23 cellular contexts compared by ENCODE assay signal in genomic region chr11:67496113-67496512, GRCh38. TPM values are rescaled to one million over a fixed set of nuclear protein-coding genes. Genes with fewer than 3 reads are reported as not detected.
DNase-seq lines count a peak whose midpoint lies in the region; ATAC-seq and TF ChIP-seq lines count a peak whose summit lies in the region.
"Had no signal": no experiment of that assay in that cellular context is flagged by ENCODE, and none has a peak within 500 bp of the region (broad histone marks: within the 10 kb centered on the region; RNA-seq: fewer than 3 reads in every experiment).

No MANE protein-coding gene starts in this region.

- no peaks in the 10 kb centered on the region for H3K79me2 ChIP-seq in osteoblast (ENCODE audit: insufficient read depth, low read length)

- H3K4me2 ChIP-seq in osteoblast (ENCODE audit: insufficient read depth, low read length), result no peak overlapping the region
- H3K4me2 ChIP-seq: PC-9 had no signal

- no peak overlapping the region for H3K27ac ChIP-seq in RWPE2 (ENCODE audit: poor library complexity, severe bottlenecking)
- H3K27ac ChIP-seq in osteoblast (ENCODE audit: low read depth, low read length), result no peak overlapping the region
- H3K27ac ChIP-seq: PC-9 had no signal

- ATAC-seq in stimulated activated naive CD8-positive, alpha-beta T cell treated with anti-CD3 and anti-CD28 coated beads, Interleukin-15, amount 100 ng/mL, for 72 hours, result no peak
- ATAC-seq in stimulated activated naive CD8-positive, alpha-beta T cell treated with anti-CD3 and anti-CD28 coated beads, Interleukin-15, Interleukin-2, amounts not matched to agents 100 U/mL and 50 U/mL, for 24 hours, result no peak
- ATAC-seq in RWPE2 (ENCODE audit: low read depth), result no peak

- H4K20me1 ChIP-seq in osteoblast (ENCODE audit: insufficient read depth, low read length), result no peaks in the 10 kb centered on the region

- peaks cover 17% of the 10 kb centered on the region for H3K4me1 Mint-ChIP-seq in stimulated activated naive CD8-positive, alpha-beta T cell treated with anti-CD3 and anti-CD28 coated beads, Interleukin-15, amount 100 ng/mL, for 72 hours

- no peaks in the 10 kb centered on the region for H3K4me1 ChIP-seq in RWPE2 (ENCODE audit: insufficient read depth, poor library complexity, severe bottlenecking)
- H3K4me1 ChIP-seq in osteoblast (ENCODE audit: insufficient read depth, low read length), result no peaks in the 10 kb centered on the region

- H3K27me3 ChIP-seq in RWPE2 (ENCODE audit: insufficient read depth, poor library complexity, severe bottlenecking), result no peaks in the 10 kb centered on the region
- no peaks in the 10 kb centered on the region for H3K27me3 ChIP-seq in osteoblast (ENCODE audit: insufficient read depth, low read length)
- H3K27me3 ChIP-seq: MG63 had no signal

- H3K27ac Mint-ChIP-seq in stimulated activated naive CD8-positive, alpha-beta T cell treated with anti-CD3 and anti-CD28 coated beads, Interleukin-15, amount 100 ng/mL, for 72 hours, result peak overlapping the region; percentile 24 to 80

- peaks cover 35% of the 10 kb centered on the region for H3K36me3 ChIP-seq in RWPE2 (ENCODE audit: low read depth)
- peaks cover 8% of the 10 kb centered on the region for H3K36me3 ChIP-seq in osteoblast (ENCODE audit: insufficient read depth, low read length)

- H3K9me3 ChIP-seq in RWPE2 (ENCODE audit: severe bottlenecking), result no peaks in the 10 kb centered on the region
- H3K9me3 ChIP-seq in osteoblast (ENCODE audit: low read depth, low read length), result no peaks in the 10 kb centered on the region
- H3K9me3 ChIP-seq: MG63 had no signal

- no peak overlapping the region for H2AFZ ChIP-seq in osteoblast (ENCODE audit: low read length)
- H2AFZ ChIP-seq: PC-9 had no signal

- TF ChIP-seq CTCF in RWPE2 (IDR thresholded peaks at IDR 0.05; ENCODE audit: poor library complexity, severe bottlenecking) (no peak), osteoblast (IDR thresholded peaks at IDR 0.05; ENCODE audit: extremely low read depth, low read depth, low read length) (no peak)

- H3K4me3 ChIP-seq in RWPE2 (ENCODE audit: severe bottlenecking) (no peak overlapping the region), osteoblast (ENCODE audit: insufficient read depth, low read length) (no peak overlapping the region)
- H3K4me3 ChIP-seq: MG63, PC-9 had no signal

- H3K27me3 Mint-ChIP-seq in stimulated activated naive CD8-positive, alpha-beta T cell treated with anti-CD3 and anti-CD28 coated beads, Interleukin-15, amount 100 ng/mL, for 72 hours, result no peaks in the 10 kb centered on the region
- H3K27me3 Mint-ChIP-seq: CD4-positive, alpha-beta memory T cell had no signal

- no peaks in the 10 kb centered on the region for H3K9me3 Mint-ChIP-seq in stimulated activated naive CD8-positive, alpha-beta T cell treated with anti-CD3 and anti-CD28 coated beads, Interleukin-15, amount 100 ng/mL, for 72 hours
- H3K9me3 Mint-ChIP-seq: CD4-positive, alpha-beta memory T cell had no signal

- no peak for DNase-seq in stimulated activated naive CD8-positive, alpha-beta T cell treated with anti-CD3 and anti-CD28 coated beads, Interleukin-15, amount 100 ng/mL, for 72 hours
- DNase-seq in stimulated activated naive CD8-positive, alpha-beta T cell treated with anti-CD3 and anti-CD28 coated beads, Interleukin-15, Interleukin-2, amounts not matched to agents 100 U/mL and 50 U/mL, for 24 hours, result no peak
- DNase-seq in RWPE2 (ENCODE audit: low spot score) (peak; percentile 64), osteoblast (ENCODE audit: insufficient read length, low spot score, missing footprints) (peak; percentile 86), NCI-H226 (no peak), NCI-H1436 treated with DMSO at 0.1 percent for 48 hours (lab: John Stamatoyannopoulos, UW) (no peak)
- DNase-seq in activated CD4-positive, CD25-positive, alpha-beta regulatory T cell (lab: John Stamatoyannopoulos, UW), result no peak
- DNase-seq: C1 segment of cervical spinal cord; CD4-positive, alpha-beta memory T cell; COR-L47; DMS79 treated with DMSO at 0.1 percent for 48 hours; GF-D8; KG1; MG63; NCI-H1105 treated with DMSO at 0.1 percent for 48 hours; NCI-H2029; NCI-H526 treated with DMSO at 0.1 percent for 48 hours; PC-9; SHP77 had no signal

- no peak overlapping the region for H3K4me3 Mint-ChIP-seq in stimulated activated naive CD8-positive, alpha-beta T cell treated with anti-CD3 and anti-CD28 coated beads, Interleukin-15, amount 100 ng/mL, for 72 hours
- H3K4me3 Mint-ChIP-seq: CD4-positive, alpha-beta memory T cell had no signal

RNA-seq across cellular contexts. Expression of gene PITPNM1, which starts 9.1 kb away (rescaled TPM):
- 13.3 and 14.1 TPM in 2 replicates for total RNA-seq in osteoblast

RNA-seq across cellular contexts. Expression of gene CDK2AP2, which starts 11.8 kb away (rescaled TPM):
- 6.2 and 10.3 TPM in 2 replicates for total RNA-seq in osteoblast

RNA-seq across cellular contexts. Expression of gene AIP, which starts 13.3 kb away (rescaled TPM):
- 64.2 and 71.3 TPM in 2 replicates for total RNA-seq in osteoblast

RNA-seq across cellular contexts. Expression of gene TMEM134, which starts 27.1 kb away (rescaled TPM):
- total RNA-seq in osteoblast, result 15.6 and 29.3 TPM in 2 replicates

RNA-seq across cellular contexts. Expression of gene CABP2, which starts 27.1 kb away (rescaled TPM):
- total RNA-seq in osteoblast, result not detected in 2 replicates
- total RNA-seq: A673; CD4-positive, alpha-beta memory T cell; NCI-H460; PC-9; RPMI7951; SK-MEL-5 had no signal

Comparison
In these comparisons a context has a peak if more than half of its experiments do, and no peak if none do; other contexts are left out.
1. DNase-seq: peak in RWPE2 (single experiment) and osteoblast (single experiment); none in stimulated activated naive CD8-positive, alpha-beta T cell treated with anti-CD3 and anti-CD28 coated beads, Interleukin-15, amount 100 ng/mL, for 72 hours (0 of 2), stimulated activated naive CD8-positive, alpha-beta T cell treated with anti-CD3 and anti-CD28 coated beads, Interleukin-15, Interleukin-2, amounts not matched to agents 100 U/mL and 50 U/mL, for 24 hours (single experiment), NCI-H226 (single experiment), activated CD4-positive, CD25-positive, alpha-beta regulatory T cell (0 of 4) and NCI-H1436 treated with DMSO at 0.1 percent for 48 hours (single experiment).